ENCODE assay signal across 8 cellular contexts in genomic region chr19:36688058-36688457, GRCh38. TPM values are rescaled to one million over a fixed set of nuclear protein-coding genes. Genes with fewer than 3 reads are reported as not detected.
DNase-seq lines count a peak whose midpoint lies in the region; ATAC-seq and TF ChIP-seq lines count a peak whose summit lies in the region.

No MANE protein-coding gene starts in this region.

- H3K27ac ChIP-seq in brain microvascular endothelial cell, result no peak overlapping the region

- no peak for ATAC-seq in stimulated activated naive CD8-positive, alpha-beta T cell treated with anti-CD3 and anti-CD28 coated beads, Interleukin-15, Interleukin-2, amounts not matched to agents 100 U/mL and 50 U/mL, for 24 hours
- ATAC-seq in HG03108 (IDR thresholded peaks at IDR 0.05; ENCODE audit: unreplicated experiment), result no peak

- DNase-seq in stimulated activated naive CD8-positive, alpha-beta T cell treated with anti-CD3 and anti-CD28 coated beads, Interleukin-15, Interleukin-2, amounts not matched to agents 100 U/mL and 50 U/mL, for 24 hours, result no peak
- DNase-seq in brain microvascular endothelial cell, result no peak
- DNase-seq in NCI-H526 (lab: John Stamatoyannopoulos, UW), result no peak
- DNase-seq in NCI-H2227 treated with DMSO at 0.1 percent for 48 hours (lab: John Stamatoyannopoulos, UW), result no peak
- no peak for DNase-seq in SIG-M5 (lab: John Stamatoyannopoulos, UW)

- H3K9me3 ChIP-seq in mononuclear cell (ENCODE audit: low read depth, low read length), result peaks cover 10% of the 10 kb centered on the region

- H3K36me3 ChIP-seq in brain microvascular endothelial cell (replicated peaks), result peaks cover 26% of the 10 kb centered on the region

- H3K27me3 Mint-ChIP-seq in stimulated activated naive CD8-positive, alpha-beta T cell treated with anti-CD3 and anti-CD28 coated beads, Interleukin-15, Interleukin-2, amounts not matched to agents 100 ng/mL and 50 ng/mL, for 24 hours, result no peaks in the 10 kb centered on the region

- H3K27me3 ChIP-seq in brain microvascular endothelial cell (replicated peaks) (no peaks in the 10 kb centered on the region), mononuclear cell (ENCODE audit: insufficient read depth, low read length) (no peaks in the 10 kb centered on the region)

- peaks cover 14% of the 10 kb centered on the region for H3K9me3 Mint-ChIP-seq in stimulated activated naive CD8-positive, alpha-beta T cell treated with anti-CD3 and anti-CD28 coated beads, Interleukin-15, Interleukin-2, amounts not matched to agents 100 ng/mL and 50 ng/mL, for 24 hours

- peak overlapping the region; percentile 99 for H3K4me3 Mint-ChIP-seq in stimulated activated naive CD8-positive, alpha-beta T cell treated with anti-CD3 and anti-CD28 coated beads, Interleukin-15, Interleukin-2, amounts not matched to agents 100 ng/mL and 50 ng/mL, for 24 hours

- in situ Hi-C loops in brain microvascular endothelial cell (cut with HindIII; ENCODE audit: low pct_ligation_motif_present, low sequenced_read_pairs), result no loop called here

- peak overlapping the region; percentile 68 for H3K4me3 ChIP-seq in brain microvascular endothelial cell (ENCODE audit: low read depth, low read length)
- peak overlapping the region; percentile 67 for H3K4me3 ChIP-seq in mononuclear cell (ENCODE audit: low read length)

- peak overlapping the region; percentile 96 for H3K27ac Mint-ChIP-seq in stimulated activated naive CD8-positive, alpha-beta T cell treated with anti-CD3 and anti-CD28 coated beads, Interleukin-15, Interleukin-2, amounts not matched to agents 100 ng/mL and 50 ng/mL, for 24 hours

- H3K4me1 ChIP-seq in mononuclear cell (ENCODE audit: insufficient read depth, low read length), result peaks cover 22% of the 10 kb centered on the region

- peaks cover 32% of the 10 kb centered on the region for H3K4me1 Mint-ChIP-seq in stimulated activated naive CD8-positive, alpha-beta T cell treated with anti-CD3 and anti-CD28 coated beads, Interleukin-15, Interleukin-2, amounts not matched to agents 100 ng/mL and 50 ng/mL, for 24 hours (ENCODE audit: low read depth)

- peaks cover 68% of the 10 kb centered on the region for H3K36me3 Mint-ChIP-seq in stimulated activated naive CD8-positive, alpha-beta T cell treated with anti-CD3 and anti-CD28 coated beads, Interleukin-15, Interleukin-2, amounts not matched to agents 100 ng/mL and 50 ng/mL, for 24 hours (ENCODE audit: low read depth)

- no peak for TF ChIP-seq CTCF in brain microvascular endothelial cell (IDR thresholded peaks at IDR 0.05; ENCODE audit: low read depth, low read length, missing control alignments)

RNA-seq across cellular contexts. Expression of gene ZNF567, which starts 0.6 kb away (rescaled TPM):
- 15.0 TPM for total RNA-seq in mononuclear cell

RNA-seq across cellular contexts. Expression of gene ZNF461, which starts 21.4 kb away (rescaled TPM):
- total RNA-seq in mononuclear cell, result 14.5 TPM
